In the genomic region with DNA sequence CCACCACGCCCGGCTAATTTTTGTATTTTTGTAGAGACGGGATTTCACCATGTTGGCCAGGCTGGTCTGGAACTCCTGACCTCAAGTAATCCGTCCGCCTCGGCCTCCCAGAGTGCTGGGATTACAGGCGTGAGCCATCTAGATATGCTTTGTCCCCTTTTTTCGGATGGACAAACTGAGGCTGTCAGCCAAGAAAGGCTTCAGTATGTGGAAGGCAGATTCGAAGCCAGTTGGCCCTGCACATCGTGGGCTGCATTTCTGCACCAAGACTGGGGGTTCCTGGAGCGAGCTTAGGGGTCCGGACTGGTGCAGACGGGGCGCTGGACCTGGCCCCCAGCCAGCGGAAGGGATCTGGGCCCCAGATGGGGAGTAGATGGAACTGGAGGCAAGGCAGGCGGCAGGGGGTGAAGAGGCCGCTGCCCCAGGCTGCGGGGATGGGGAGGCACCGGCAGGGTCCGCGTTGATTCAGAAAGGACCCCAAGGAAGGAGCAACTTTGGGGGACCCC, we compare ENCODE assay signal across 8 cellular contexts. TPM values are rescaled to one million over a fixed set of nuclear protein-coding genes. Genes with fewer than 3 reads are reported as not detected.
DNase-seq lines count a peak whose midpoint lies in the region; ATAC-seq and TF ChIP-seq lines count a peak whose summit lies in the region.

No MANE protein-coding gene starts in this region.

- H3K4me3 ChIP-seq in iPS-20b (ENCODE audit: low read length) (peak overlapping the region; percentile 91; the same call in 1 of the 2 replicates), thoracic aorta (peak overlapping the region; percentile 93)

- peak overlapping the region; percentile 99 for H3K27ac Mint-ChIP-seq in activated T-cell treated with anti-CD3 and anti-CD28 coated beads, Interleukin-2, amount 50 U/mL, for 24 hours
- H3K27ac Mint-ChIP-seq in activated CD4-positive, alpha-beta memory T cell treated with anti-CD3 and anti-CD28 coated beads, Interleukin-2, amount 10 ng/mL, durations not matched to agents 7 days and 5 days, result peak overlapping the region; percentile 97

- H3K36me3 Mint-ChIP-seq in activated T-cell treated with anti-CD3 and anti-CD28 coated beads, Interleukin-2, amount 50 U/mL, for 24 hours (ENCODE audit: low read depth), result peaks cover 10% of the 10 kb centered on the region
- peaks cover 24% of the 10 kb centered on the region for H3K36me3 Mint-ChIP-seq in activated CD4-positive, alpha-beta memory T cell treated with anti-CD3 and anti-CD28 coated beads, Interleukin-2, amount 10 ng/mL, durations not matched to agents 7 days and 5 days (ENCODE audit: low read depth)

- H3K27me3 Mint-ChIP-seq in activated T-cell treated with anti-CD3 and anti-CD28 coated beads, Interleukin-2, amount 50 U/mL, for 24 hours, result no peaks in the 10 kb centered on the region
- H3K27me3 Mint-ChIP-seq in activated CD4-positive, alpha-beta memory T cell treated with anti-CD3 and anti-CD28 coated beads, Interleukin-2, amount 10 ng/mL, durations not matched to agents 7 days and 5 days, result no peaks in the 10 kb centered on the region

- ATAC-seq in thoracic aorta (ENCODE audit: insufficient number of reproducible peaks, low FRiP score, low read depth), result peak; percentile 1
- no peak for ATAC-seq in HG02981 (IDR thresholded peaks at IDR 0.05; ENCODE audit: unreplicated experiment)

- intact Hi-C loops in posterior vena cava (cut with DNase I), result no loop called here

- TF ChIP-seq CTCF in thoracic aorta (IDR thresholded peaks at IDR 0.05), result no peak

- peak overlapping the region; percentile 84 for H3K4me3 Mint-ChIP-seq in activated T-cell treated with anti-CD3 and anti-CD28 coated beads, Interleukin-2, amount 50 U/mL, for 24 hours
- H3K4me3 Mint-ChIP-seq in activated CD4-positive, alpha-beta memory T cell treated with anti-CD3 and anti-CD28 coated beads, Interleukin-2, amount 10 ng/mL, durations not matched to agents 7 days and 5 days, result peak overlapping the region; percentile 96

- H3K9me3 Mint-ChIP-seq in activated T-cell treated with anti-CD3 and anti-CD28 coated beads, Interleukin-2, amount 50 U/mL, for 24 hours, result peaks cover 3% of the 10 kb centered on the region
- H3K9me3 Mint-ChIP-seq in activated CD4-positive, alpha-beta memory T cell treated with anti-CD3 and anti-CD28 coated beads, Interleukin-2, amount 10 ng/mL, durations not matched to agents 7 days and 5 days, result no peaks in the 10 kb centered on the region

- H3K9ac ChIP-seq in iPS-20b (ENCODE audit: low read depth, low read length), result peak overlapping the region; percentile 86; the same call in 1 of the 2 replicates

- H3K9me3 ChIP-seq in iPS-20b (ENCODE audit: insufficient read depth, low read depth, low read length) (no peaks in the 10 kb centered on the region), thoracic aorta (no peaks in the 10 kb centered on the region)

- H3K27ac ChIP-seq in iPS-20b (ENCODE audit: low read length), result peak overlapping the region; percentile 71
- H3K27ac ChIP-seq in thoracic aorta, result peak overlapping the region; percentile 99 to 100

- H3K27me3 ChIP-seq in iPS-20b (ENCODE audit: insufficient read depth, low read length) (peaks cover 10% of the 10 kb centered on the region; the same call in 1 of the 2 replicates), thoracic aorta (replicated peaks; ENCODE audit: insufficient read depth) (no peaks in the 10 kb centered on the region)

- DNase-seq in activated T-cell treated with anti-CD3 and anti-CD28 coated beads, Interleukin-2, amount 50 U/mL, for 24 hours, result no peak
- no peak for DNase-seq in activated T-cell treated with anti-CD3 and anti-CD28 coated beads, Interleukin-2, amount 50 U/mL, for 48 hours
- peak; percentile 45 for DNase-seq in activated CD4-positive, alpha-beta memory T cell treated with anti-CD3 and anti-CD28 coated beads, Interleukin-2, amount 10 ng/mL, durations not matched to agents 7 days and 5 days
- DNase-seq in thoracic aorta (ENCODE audit: low spot score), result no peak
- DNase-seq in posterior vena cava (ENCODE audit: low spot score), result no peak
- no peak for DNase-seq in SHP77 treated with DMSO at 0.1 percent for 48 hours (lab: John Stamatoyannopoulos, UW)

- H3K4me1 Mint-ChIP-seq in activated T-cell treated with anti-CD3 and anti-CD28 coated beads, Interleukin-2, amount 50 U/mL, for 24 hours (ENCODE audit: low read depth), result peaks cover 70% of the 10 kb centered on the region
- H3K4me1 Mint-ChIP-seq in activated CD4-positive, alpha-beta memory T cell treated with anti-CD3 and anti-CD28 coated beads, Interleukin-2, amount 10 ng/mL, durations not matched to agents 7 days and 5 days, result peaks cover 78% of the 10 kb centered on the region

- peaks cover 16% of the 10 kb centered on the region; the same call in 1 of the 2 replicates for H3K4me1 ChIP-seq in iPS-20b (ENCODE audit: insufficient read depth, low read length)
- peaks cover 20 to 41% of the 10 kb centered on the region in 2 donors for H3K4me1 ChIP-seq in thoracic aorta (ENCODE audit: control insufficient read depth in 1 of 2, low read depth in 2 of 2)

- CTCF ChIA-PET in activated CD4-positive, alpha-beta memory T cell treated with anti-CD3 and anti-CD28 coated beads, Interleukin-2, amount 10 ng/mL, durations not matched to agents 7 days and 5 days (lab: Charles Lee), result interaction anchor here (1.9 to 6.5 kb wide), 4 partner anchors 11 to 31 kb away, joined by 6 to 176 read pairs (median 24); a partner anchor contains a TSS

- POLR2A ChIA-PET in activated CD4-positive, alpha-beta memory T cell treated with anti-CD3 and anti-CD28 coated beads, Interleukin-2, amount 10 ng/mL, durations not matched to agents 7 days and 5 days (lab: Charles Lee), result interaction anchor here (0.9 to 7.0 kb wide), 10 partner anchors 11 to 628 kb away, joined by 3 to 691 read pairs (median 4); a partner anchor contains a TSS

- H3K36me3 ChIP-seq in iPS-20b (ENCODE audit: insufficient read depth, low read depth, low read length) (no peaks in the 10 kb centered on the region), thoracic aorta (no peaks in the 10 kb centered on the region)

RNA-seq across cellular contexts. Expression of a gene that starts 9.7 kb away (rescaled TPM):
- total RNA-seq in activated CD4-positive, alpha-beta memory T cell treated with anti-CD3 and anti-CD28 coated beads, Interleukin-2, amount 10 ng/mL, durations not matched to agents 7 days and 5 days, result 100 to 1,000 TPM; 390 to 402 TPM
- total RNA-seq in thoracic aorta, result 100 to 1,000 TPM; 643 to 922 TPM
- 100 to 1,000 TPM; 192 to 231 TPM for total RNA-seq in posterior vena cava

RNA-seq across cellular contexts. Expression of a gene that starts 16.8 kb away (rescaled TPM):
- total RNA-seq in activated CD4-positive, alpha-beta memory T cell treated with anti-CD3 and anti-CD28 coated beads, Interleukin-2, amount 10 ng/mL, durations not matched to agents 7 days and 5 days, result 1 to 10 TPM; 1.6 to 1.7 TPM
- 10 to 100 TPM in 1 of 2 donors, 1 to 10 TPM in 1; 8.7 to 29.2 TPM for total RNA-seq in thoracic aorta
- 1 to 10 TPM; 2.6 to 4.9 TPM for total RNA-seq in posterior vena cava

RNA-seq across cellular contexts. Expression of a gene that starts 31.8 kb away (rescaled TPM):
- 100 to 1,000 TPM; 180 to 186 TPM for total RNA-seq in activated CD4-positive, alpha-beta memory T cell treated with anti-CD3 and anti-CD28 coated beads, Interleukin-2, amount 10 ng/mL, durations not matched to agents 7 days and 5 days
- total RNA-seq in thoracic aorta, result 10 to 100 TPM; 74.8 to 90.2 TPM
- 10 to 100 TPM; 44.4 to 46.9 TPM for total RNA-seq in posterior vena cava

RNA-seq across cellular contexts. Expression of a gene that starts 49.3 kb away (rescaled TPM):
- total RNA-seq in activated CD4-positive, alpha-beta memory T cell treated with anti-CD3 and anti-CD28 coated beads, Interleukin-2, amount 10 ng/mL, durations not matched to agents 7 days and 5 days, result 10 to 100 TPM; 42.7 to 44.0 TPM
- total RNA-seq in thoracic aorta (10 to 100 TPM; 23.7 TPM), posterior vena cava (10 to 100 TPM; 42.8 to 48.6 TPM)
